ENCODE assay signal across 7 cellular contexts in genomic region chr17:28725166-28725659, GRCh38. TPM values are rescaled to one million over a fixed set of nuclear protein-coding genes. Genes with fewer than 3 reads are reported as not detected.
DNase-seq lines count a peak whose midpoint lies in the region; ATAC-seq and TF ChIP-seq lines count a peak whose summit lies in the region.

No MANE protein-coding gene starts in this region.

- peak overlapping the region; percentile 80 for H3K9ac ChIP-seq in skeletal muscle satellite cell (ENCODE audit: low read depth, low read length)

- peak; percentile 32 for TF ChIP-seq CTCF in VCaP (conservative IDR thresholded peaks at IDR 0.05)
- no peak for TF ChIP-seq CTCF in fibroblast of villous mesenchyme (IDR thresholded peaks at IDR 0.05; ENCODE audit: insufficient read depth, low read depth, low read length)

- peaks cover 44% of the 10 kb centered on the region for H3K36me3 ChIP-seq in skeletal muscle satellite cell (ENCODE audit: insufficient read depth, low read length)

- H3K4me2 ChIP-seq in skeletal muscle satellite cell (ENCODE audit: low read length) = peak overlapping the region; percentile 99

- DNase-seq in LHCN-M2 (ENCODE audit: low read depth) = peak; percentile 59
- peak; percentile 54 for DNase-seq in fibroblast of villous mesenchyme (ENCODE audit: low read depth)
- DNase-seq in cortex of kidney (lab: John Stamatoyannopoulos, UW) = no peak

- H3K27ac ChIP-seq in VCaP = peak overlapping the region; percentile 100

- peaks cover 52% of the 10 kb centered on the region for H3K4me1 ChIP-seq in skeletal muscle satellite cell (ENCODE audit: control insufficient read depth, insufficient read depth, low read length)

- peak overlapping the region; percentile 64 for H3K4me3 ChIP-seq in GM08714 (ENCODE audit: low read length)
- H3K4me3 ChIP-seq in fibroblast of villous mesenchyme (ENCODE audit: low read depth, low read length) = peak overlapping the region; percentile 79
- peak overlapping the region; percentile 74 for H3K4me3 ChIP-seq in skeletal muscle satellite cell (ENCODE audit: low read length)

- no peaks in the 10 kb centered on the region for H3K27me3 ChIP-seq in skeletal muscle satellite cell (ENCODE audit: control insufficient read depth, insufficient read depth, low read length)

- H3K9me3 ChIP-seq in skeletal muscle satellite cell (replicated peaks; ENCODE audit: low read length) = no peaks in the 10 kb centered on the region

- ATAC-seq in GM19395 (IDR thresholded peaks at IDR 0.05; ENCODE audit: unreplicated experiment) = no peak

RNA-seq across cellular contexts. Expression of gene TLCD1, which starts 0.8 kb away (rescaled TPM):
- 9.2 and 9.9 TPM in 2 replicates for total RNA-seq in LHCN-M2 (2014; rRNA removed)
- 13.4 TPM for polyA plus RNA-seq in LHCN-M2 (2012)
- total RNA-seq in fibroblast of villous mesenchyme = 6.1 and 8.2 TPM in 2 replicates
- total RNA-seq in skeletal muscle satellite cell (2012; rRNA removed) = 5.6 and 6.8 TPM in 2 replicates

RNA-seq across cellular contexts. Expression of gene NEK8, which starts 3.4 kb away (rescaled TPM):
- 2.2 and 3.4 TPM in 2 replicates for total RNA-seq in LHCN-M2 (2014; rRNA removed)
- 3.5 TPM for polyA plus RNA-seq in LHCN-M2 (2012)
- 2.2 and 7.4 TPM in 2 replicates for total RNA-seq in fibroblast of villous mesenchyme
- total RNA-seq in skeletal muscle satellite cell (2012; rRNA removed) = 1.5 and 2.0 TPM in 2 replicates

RNA-seq across cellular contexts. Expression of gene RPL23A, which starts 5.4 kb away (rescaled TPM):
- total RNA-seq in LHCN-M2 (2014; rRNA removed) = 312 and 418 TPM in 2 replicates
- polyA plus RNA-seq in LHCN-M2 (2012) = 1,213 TPM
- total RNA-seq in fibroblast of villous mesenchyme = 336 and 532 TPM in 2 replicates
- 584 and 827 TPM in 2 replicates for total RNA-seq in skeletal muscle satellite cell (2012; rRNA removed)

RNA-seq across cellular contexts. Expression of gene RAB34, which starts 7.5 kb away (rescaled TPM):
- total RNA-seq in LHCN-M2 (2014; rRNA removed) (396 and 449 TPM in 2 replicates), fibroblast of villous mesenchyme (148 and 185 TPM in 2 replicates)
- polyA plus RNA-seq in LHCN-M2 (2012) = 247 TPM
- total RNA-seq in skeletal muscle satellite cell (2012; rRNA removed) = 158 and 177 TPM in 2 replicates

RNA-seq across cellular contexts. Expression of gene PROCA1, which starts 13.5 kb away (rescaled TPM):
- total RNA-seq in LHCN-M2 (2014; rRNA removed) (1.2 and 2.4 TPM in 2 replicates), fibroblast of villous mesenchyme (under 0.01 and 1.6 TPM in 2 replicates)
- 1.1 TPM for polyA plus RNA-seq in LHCN-M2 (2012)
- 0.44 and 0.51 TPM in 2 replicates for total RNA-seq in skeletal muscle satellite cell (2012; rRNA removed)
